8 cellular contexts compared by ENCODE assay signal in genomic region chr11:47378011-47378835, GRCh38. TPM values are rescaled to one million over a fixed set of nuclear protein-coding genes. Genes with fewer than 3 reads are reported as not detected.
DNase-seq lines count a peak whose midpoint lies in the region; ATAC-seq, FAIRE-seq and TF ChIP-seq lines count a peak whose summit lies in the region.

SPI1 (minus strand) TSS chr11:47378547; CDS start chr11:47378353, 194 bp downstream.

- no peaks in the 10 kb centered on the region for H3K9me2 ChIP-seq in DOHH2 (replicated peaks; ENCODE audit: control insufficient read depth, low read length)

- ATAC-seq in GM21390 (IDR thresholded peaks at IDR 0.05; ENCODE audit: unreplicated experiment), result peak; percentile 84
- peak; percentile 74 for ATAC-seq in HG03571 (IDR thresholded peaks at IDR 0.05; ENCODE audit: unreplicated experiment)

- H3K27ac ChIP-seq in DOHH2 (ENCODE audit: low read depth, low read length) (peak within 1 kb of the TSS; percentile 78), coronary artery (peak within 1 kb of the TSS; percentile 4 to 74)

- H3K4me2 ChIP-seq in DOHH2 (ENCODE audit: low read length), result peak within 1 kb of the TSS; percentile 96

- no peaks in the 10 kb centered on the region for H4K20me1 ChIP-seq in DOHH2 (ENCODE audit: control insufficient read depth, insufficient read depth, low read depth, low read length)

- no peak for TF ChIP-seq CTCF in DOHH2 (IDR thresholded peaks at IDR 0.05; ENCODE audit: low read depth, low read length, poor library complexity, severe bottlenecking)
- no peak for TF ChIP-seq CTCF in coronary artery (IDR thresholded peaks at IDR 0.05)

- in situ Hi-C loops in HAP-1 (cut with MboI; ENCODE audit: low sequenced_read_pairs), result no loop called here

- no peak for DNase-seq in coronary artery (ENCODE audit: low spot score)
- DNase-seq in pons (ENCODE audit: low spot score), result peak; percentile 55
- no peak for DNase-seq in frontal cortex (ENCODE audit: low spot score in 2 of 2)
- no peak for DNase-seq in DMS153 treated with DMSO at 0.1 percent for 48 hours (lab: John Stamatoyannopoulos, UW; ENCODE audit: unreplicated experiment)
- no peak for DNase-seq in HAP-1 (ENCODE audit: low spot score in 2 of 2)

- H3K9me3 ChIP-seq in DOHH2 (ENCODE audit: control insufficient read depth, insufficient read depth, low read length), result no peaks in the 10 kb centered on the region
- H3K9me3 ChIP-seq in HAP-1, result no peaks in the 10 kb centered on the region

- H3K4me1 ChIP-seq in DOHH2 (ENCODE audit: control insufficient read depth, low read length), result peaks cover 56% of the 10 kb centered on the region
- H3K4me1 ChIP-seq in HAP-1, result no peaks in the 10 kb centered on the region

- H3F3A ChIP-seq in DOHH2 (ENCODE audit: control insufficient read depth, insufficient read depth), result no peaks in the 10 kb centered on the region

- H3K36me3 ChIP-seq in DOHH2 (ENCODE audit: control insufficient read depth, low read length) (peaks cover 45% of the 10 kb centered on the region), HAP-1 (replicated peaks) (no peaks in the 10 kb centered on the region)

- FAIRE-seq in frontal cortex (lab: Jason Lieb, UNC), result no peak

- H3K4me3 ChIP-seq in DOHH2 (ENCODE audit: low read length), result peak within 1 kb of the TSS; percentile 97
- H3K4me3 ChIP-seq in coronary artery, result peak within 1 kb of the TSS; percentile 62
- no peak within 1 kb of the TSS for H3K4me3 ChIP-seq in HAP-1

- H3K79me2 ChIP-seq in DOHH2 (ENCODE audit: control insufficient read depth, low read length), result peaks cover 54% of the 10 kb centered on the region

- H3K27me3 ChIP-seq in DOHH2 (ENCODE audit: control insufficient read depth, low read length) (no peaks in the 10 kb centered on the region), HAP-1 (ENCODE audit: low read depth) (no peaks in the 10 kb centered on the region)

RNA-seq across cellular contexts. Expression of gene SPI1, which starts in this region (rescaled TPM):
- total RNA-seq in frontal cortex, result 1.2 TPM
